Comparison of ENCODE assay signal across 16 cellular contexts in the genomic region with DNA sequence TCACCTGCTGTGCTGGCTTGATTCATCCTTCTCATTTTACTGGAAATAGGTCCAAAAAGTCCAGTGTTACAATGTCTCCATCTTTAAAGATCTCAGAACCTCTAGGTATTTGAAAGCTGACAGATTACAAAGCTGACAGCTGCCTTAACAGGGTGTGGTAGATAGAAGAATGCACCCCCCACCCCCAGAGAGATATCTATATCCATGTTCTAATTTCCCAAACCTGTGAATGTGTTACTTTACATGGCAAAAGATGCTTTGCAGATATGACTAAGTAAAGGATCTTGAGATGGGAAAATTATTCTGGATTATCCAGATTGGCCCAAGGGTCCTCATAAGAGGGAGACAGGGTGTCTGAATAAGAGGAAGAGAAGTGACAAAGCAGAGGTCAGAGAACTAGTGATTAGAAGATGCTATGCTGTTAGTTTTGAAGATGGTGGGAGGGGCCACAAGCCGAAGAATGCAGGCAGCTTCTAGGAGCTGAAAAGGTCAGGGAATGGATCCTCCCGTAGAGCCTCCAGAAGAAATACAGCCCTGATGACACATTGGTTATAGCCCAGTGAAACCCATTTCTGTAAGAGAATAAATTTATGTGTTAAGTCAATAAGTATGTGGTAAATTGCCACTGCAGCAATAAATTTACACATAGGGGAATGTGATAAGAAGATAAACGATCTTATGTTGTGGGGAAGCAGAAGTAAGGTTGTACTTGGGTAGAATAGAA.
"Had no signal": no experiment of that assay in that cellular context is flagged by ENCODE, and none has a peak within 500 bp of the region (broad histone marks: within the 10 kb centered on the region; RNA-seq: fewer than 3 reads in every experiment).

No MANE protein-coding gene starts in this region.

- H3K27me3 ChIP-seq: testis, uterus had no signal

- H3K79me2 ChIP-seq: parathyroid adenoma had no signal

- H3K9ac ChIP-seq: parathyroid adenoma had no signal

- H3K36me3 ChIP-seq: uterus had no signal

- H3K27ac ChIP-seq: parathyroid adenoma, testis, uterus had no signal

- DNase-seq: activated CD4-positive, alpha-beta T cell treated with anti-CD3 and anti-CD28 coated beads for 1 hour; activated CD4-positive, alpha-beta T cell treated with anti-CD3 and anti-CD28 coated beads, Interleukin-2, amount 50 U/mL, for 48 hours; activated CD8-positive, alpha-beta memory T cell treated with anti-CD3 and anti-CD28 coated beads, Interleukin-2, amount 10 ng/mL, durations not matched to agents 7 days and 5 days; activated effector memory CD4-positive, alpha-beta T cell treated with Interleukin-2 at 50 U/mL for 16 hours; activated T-cell treated with anti-CD3 and anti-CD28 coated beads, Interleukin-2, amount 50 U/mL, for 24 hours; amygdala; cerebellar nuclear complex; glutamatergic neuron; stimulated activated CD4-positive, alpha-beta T cell treated with anti-CD3 and anti-CD28 coated beads, Interleukin-15, amount 100 ng/mL, for 24 hours; stimulated activated CD4-positive, alpha-beta T cell treated with anti-CD3 and anti-CD28 coated beads, Interleukin-4, amount 100 ng/mL, for 24 hours; stimulated activated naive CD8-positive, alpha-beta T cell treated with anti-CD3 and anti-CD28 coated beads, Interleukin-15, amount 100 ng/mL, for 72 hours; T1000; testis; uterus had no signal

- H3K4me1 ChIP-seq: parathyroid adenoma, testis had no signal

- H3K9me3 ChIP-seq: testis, uterus had no signal

- H2AFZ ChIP-seq: parathyroid adenoma had no signal

- H3K4me3 ChIP-seq: testis, uterus had no signal

- FAIRE-seq: endometrium had no signal
